In genomic region chr15:59355730-59356129, GRCh38 we compare ENCODE assay signal across 20 cellular contexts.
DNase-seq lines count a peak whose midpoint lies in the region; ATAC-seq and TF ChIP-seq lines count a peak whose summit lies in the region.
"Had no signal": no experiment of that assay in that cellular context is flagged by ENCODE, and none has a peak within 500 bp of the region (broad histone marks: within the 10 kb centered on the region; RNA-seq: fewer than 3 reads in every experiment).

No MANE protein-coding gene starts in this region.

- peaks cover 10% of the 10 kb centered on the region for H3K36me3 Mint-ChIP-seq in activated naive CD4-positive, alpha-beta T cell treated with anti-CD3 and anti-CD28 coated beads, Interleukin-2, amount 10 ng/mL, durations not matched to agents 7 days and 5 days
- peaks cover 39 to 56% of the 10 kb centered on the region in 2 donors for H3K36me3 Mint-ChIP-seq in stimulated activated naive B cell treated with anti-CD40 and anti-IgM and Interleukin-4, amounts not matched to agents 10 μg/mL and 1 μg/mL and 100 μg/mL, for 72 hours
- H3K36me3 Mint-ChIP-seq: CD4-positive, CD25-positive, alpha-beta regulatory T cell had no signal

- CTCF ChIA-PET in activated naive CD4-positive, alpha-beta T cell treated with anti-CD3 and anti-CD28 coated beads, Interleukin-2, amount 10 ng/mL, durations not matched to agents 7 days and 5 days (lab: Charles Lee): no interaction called here
- CTCF ChIA-PET in RWPE1 (lab: Yijun Ruan, JAX): interaction anchor here (0.6 to 1.2 kb wide), 3 partner anchors 11 to 84 kb away, joined by 3 to 4 read pairs (median 3); no protein-coding TSS in a partner anchor

- no peaks in the 10 kb centered on the region for H3K36me3 ChIP-seq in iPS-15b (ENCODE audit: control insufficient read depth, insufficient read depth, low read length)
- H3K36me3 ChIP-seq: BE2C, MG63 had no signal

- DNase-seq in activated naive CD4-positive, alpha-beta T cell treated with anti-CD3 and anti-CD28 coated beads, Interleukin-2, amount 10 ng/mL, durations not matched to agents 7 days and 5 days: no peak
- no peak for DNase-seq in activated naive CD4-positive, alpha-beta T cell treated with Interleukin-2 at 50 U/mL for 16 hours
- DNase-seq in RWPE1 (ENCODE audit: low spot score) (no peak), T1000 (lab: John Stamatoyannopoulos, UW) (no peak), SIG-M5 treated with dmso at 0.1 percent for 504 hours (lab: John Stamatoyannopoulos, UW; ENCODE audit: unreplicated experiment) (no peak)
- DNase-seq in stimulated activated naive B cell treated with anti-CD40 and anti-IgM and Interleukin-4, amounts not matched to agents 10 μg/mL and 1 μg/mL and 100 μg/mL, for 72 hours: no peak
- DNase-seq: BE2C; Caco-2; CD4-positive, CD25-positive, alpha-beta regulatory T cell; GF-D8; HFFc6; Kasumi-1; MG63; NCI-H1048; NCI-H1436 treated with DMSO at 0.1 percent for 48 hours; NCI-H2029 had no signal

- no peaks in the 10 kb centered on the region for H3K9me3 ChIP-seq in iPS-15b (ENCODE audit: control insufficient read depth, insufficient read depth, low read length)
- H3K9me3 ChIP-seq: BE2C, Caco-2, MG63 had no signal

- H3K4me1 ChIP-seq in iPS-15b (ENCODE audit: control insufficient read depth, insufficient read depth, low read length): peaks cover 39% of the 10 kb centered on the region
- H3K4me1 ChIP-seq: BE2C, Caco-2 had no signal

- POLR2A ChIA-PET in RWPE1 (lab: Yijun Ruan, JAX; ENCODE audit: low non-redundant PET): no interaction called here

- H3K27ac ChIP-seq in RWPE1: peak overlapping the region; percentile 19
- H3K27ac ChIP-seq: HL-60 had no signal

- ATAC-seq in stimulated activated naive B cell treated with anti-CD40 and anti-IgM and Interleukin-4, amounts not matched to agents 10 μg/mL and 1 μg/mL and 100 μg/mL, for 72 hours (replicated peaks): no peak
- no peak for ATAC-seq in HG03439 (IDR thresholded peaks at IDR 0.05; ENCODE audit: unreplicated experiment)
- ATAC-seq: Panc1 had no signal

- H3K27me3 Mint-ChIP-seq in activated naive CD4-positive, alpha-beta T cell treated with anti-CD3 and anti-CD28 coated beads, Interleukin-2, amount 10 ng/mL, durations not matched to agents 7 days and 5 days: peaks cover 48% of the 10 kb centered on the region
- H3K27me3 Mint-ChIP-seq in stimulated activated naive B cell treated with anti-CD40 and anti-IgM and Interleukin-4, amounts not matched to agents 10 μg/mL and 1 μg/mL and 100 μg/mL, for 72 hours: no peaks in the 10 kb centered on the region

- H3K27ac Mint-ChIP-seq in activated naive CD4-positive, alpha-beta T cell treated with anti-CD3 and anti-CD28 coated beads, Interleukin-2, amount 10 ng/mL, durations not matched to agents 7 days and 5 days: peak overlapping the region; percentile 65
- peak overlapping the region; percentile 62 for H3K27ac Mint-ChIP-seq in stimulated activated naive B cell treated with anti-CD40 and anti-IgM and Interleukin-4, amounts not matched to agents 10 μg/mL and 1 μg/mL and 100 μg/mL, for 72 hours
- H3K27ac Mint-ChIP-seq: HFFc6 had no signal

- no peaks in the 10 kb centered on the region for H3K9me3 Mint-ChIP-seq in activated naive CD4-positive, alpha-beta T cell treated with anti-CD3 and anti-CD28 coated beads, Interleukin-2, amount 10 ng/mL, durations not matched to agents 7 days and 5 days
- no peaks in the 10 kb centered on the region for H3K9me3 Mint-ChIP-seq in stimulated activated naive B cell treated with anti-CD40 and anti-IgM and Interleukin-4, amounts not matched to agents 10 μg/mL and 1 μg/mL and 100 μg/mL, for 72 hours
- H3K9me3 Mint-ChIP-seq: HFFc6 had no signal

- H3K27me3 ChIP-seq in iPS-15b (ENCODE audit: control insufficient read depth, insufficient read depth, low read length): no peaks in the 10 kb centered on the region
- H3K27me3 ChIP-seq: MG63 had no signal

- no peak for TF ChIP-seq CTCF in RWPE1 (conservative IDR thresholded peaks at IDR 0.05; ENCODE audit: low read depth)

- peak overlapping the region; percentile 8 for H3K9ac ChIP-seq in iPS-15b (ENCODE audit: low read depth, low read length)

- no peak overlapping the region for H3K4me3 Mint-ChIP-seq in activated naive CD4-positive, alpha-beta T cell treated with anti-CD3 and anti-CD28 coated beads, Interleukin-2, amount 10 ng/mL, durations not matched to agents 7 days and 5 days
- H3K4me3 Mint-ChIP-seq in stimulated activated naive B cell treated with anti-CD40 and anti-IgM and Interleukin-4, amounts not matched to agents 10 μg/mL and 1 μg/mL and 100 μg/mL, for 72 hours: peak overlapping the region; percentile 17 to 57
- H3K4me3 Mint-ChIP-seq: CD4-positive, CD25-positive, alpha-beta regulatory T cell; HFFc6 had no signal

- H3K4me3 ChIP-seq in iPS-15b (ENCODE audit: low read depth, low read length): no peak overlapping the region
- H3K4me3 ChIP-seq: MG63 had no signal

- peaks cover 56% of the 10 kb centered on the region for H3K4me1 Mint-ChIP-seq in activated naive CD4-positive, alpha-beta T cell treated with anti-CD3 and anti-CD28 coated beads, Interleukin-2, amount 10 ng/mL, durations not matched to agents 7 days and 5 days
- H3K4me1 Mint-ChIP-seq in stimulated activated naive B cell treated with anti-CD40 and anti-IgM and Interleukin-4, amounts not matched to agents 10 μg/mL and 1 μg/mL and 100 μg/mL, for 72 hours: peaks cover 53 to 95% of the 10 kb centered on the region in 2 donors
